27 cellular contexts compared by ENCODE assay signal in genomic region chr15:72737723-72738122, GRCh38. TPM values are rescaled to one million over a fixed set of nuclear protein-coding genes. Genes with fewer than 3 reads are reported as not detected.
DNase-seq lines count a peak whose midpoint lies in the region; ATAC-seq, FAIRE-seq and TF ChIP-seq lines count a peak whose summit lies in the region.
"Had no signal": no experiment of that assay in that cellular context is flagged by ENCODE, and none has a peak within 500 bp of the region (broad histone marks: within the 10 kb centered on the region; RNA-seq: fewer than 3 reads in every experiment).

No MANE protein-coding gene starts in this region.

- no peaks in the 10 kb centered on the region for H3K9me2 ChIP-seq in GM23248 (ENCODE audit: insufficient read depth)

- H3K4me1 ChIP-seq in GM23248 (ENCODE audit: insufficient read depth), result no peaks in the 10 kb centered on the region
- no peaks in the 10 kb centered on the region for H3K4me1 ChIP-seq in foreskin keratinocyte
- H3K4me1 ChIP-seq: suprapubic skin had no signal

- 0 out of 2 replicates have a peak, but pooled peaks cover 11% of the 10 kb centered on the region for H3K36me3 ChIP-seq in GM23248 (ENCODE audit: low read depth)

- H4K20me1 ChIP-seq in GM23248 (ENCODE audit: insufficient read depth), result no peaks in the 10 kb centered on the region

- H3K4me2 ChIP-seq in GM23248 (ENCODE audit: unreplicated experiment), result no peak overlapping the region
- H3K4me2 ChIP-seq: GM23338 had no signal

- H3K9me3 ChIP-seq in GM23248 (ENCODE audit: low read depth), result no peaks in the 10 kb centered on the region
- H3K9me3 ChIP-seq: SJCRH30, suprapubic skin, upper lobe of left lung had no signal

- H2AFZ ChIP-seq in GM23248, result no peak overlapping the region
- H2AFZ ChIP-seq: GM23338 had no signal

- FAIRE-seq in HTR-8/SVneo (lab: Jason Lieb, UNC), result no peak

- ATAC-seq in foreskin keratinocyte, result peak; percentile 32
- ATAC-seq: GM23338 had no signal

- peak; percentile 4 for DNase-seq in NK-92 treated with Interleukin-12 subunit alpha and Interleukin-12 subunit beta, amount 100 ng/mL, for 24 hours (lab: John Stamatoyannopoulos, UW)
- no peak for DNase-seq in NK-92 (lab: John Stamatoyannopoulos, UW; ENCODE audit: unreplicated experiment)
- peak; percentile 8 for DNase-seq in GM23248
- peak; percentile 17 for DNase-seq in amniotic epithelial cell (ENCODE audit: low read depth)
- DNase-seq in foreskin keratinocyte, result peak; percentile 9 to 24
- DNase-seq in activated naive CD4-positive, alpha-beta T cell treated with anti-CD3 and anti-CD28 coated beads, Interleukin-2, amount 50 U/mL, for 16 hours, result no peak
- no peak for DNase-seq in HTR-8/SVneo (ENCODE audit: insufficient read length, low spot score)
- DNase-seq in G401 (ENCODE audit: low spot score), result no peak
- DNase-seq: activated T-cell treated with anti-CD3 and anti-CD28 coated beads, Interleukin-2, amount 50 U/mL, for 48 hours; C1 segment of cervical spinal cord; cerebellar nuclear complex; DMS79; hippocampal formation; Kasumi-1; NCI-H146; nephron progenitor cell; SJCRH30; stimulated activated CD4-positive, alpha-beta T cell treated with anti-CD3 and anti-CD28 coated beads, Interleukin-15, amount 100 ng/mL, for 24 hours; stimulated activated CD4-positive, alpha-beta T cell treated with anti-CD3 and anti-CD28 coated beads, Interleukin-4, amount 100 ng/mL, for 4 hours; SW 1271; upper lobe of left lung had no signal

- in situ Hi-C loops in GM23248 (cut with MboI) (no loop called here), G401 (cut with HindIII; ENCODE audit: low sequenced_read_pairs) (no loop called here)

- H3K27ac ChIP-seq in GM23248 (no peak overlapping the region), foreskin keratinocyte (no peak overlapping the region)
- H3K27ac ChIP-seq: 22Rv1, SJCRH30, suprapubic skin, upper lobe of left lung had no signal

- no peaks in the 10 kb centered on the region for H3K79me2 ChIP-seq in GM23248 (ENCODE audit: insufficient read depth)

- TF ChIP-seq CTCF in foreskin keratinocyte (conservative IDR thresholded peaks at IDR 0.05), result no peak

- 95 to 100% methylated on average over 1 of the region's 1 CpG for WGBS in GM23248 (ENCODE audit: low coverage in 1 of 2, low lambda C conversion rate in 2 of 2, missing lambda C conversion rate in 2 of 2), 2 experiments

- H3K27me3 ChIP-seq in GM23248 (replicated peaks; ENCODE audit: insufficient read depth) (no peaks in the 10 kb centered on the region), foreskin keratinocyte (no peaks in the 10 kb centered on the region)
- H3K27me3 ChIP-seq: SJCRH30, suprapubic skin, upper lobe of left lung had no signal

- no peak overlapping the region for H3K4me3 ChIP-seq in GM23248
- H3K4me3 ChIP-seq: GM23338, lung, SJCRH30, suprapubic skin, upper lobe of left lung had no signal

- no peak overlapping the region for H3K9ac ChIP-seq in GM23248

- no peaks in the 10 kb centered on the region for H3F3A ChIP-seq in GM23248 (ENCODE audit: insufficient read depth)

RNA-seq across cellular contexts. Expression of gene ADPGK, which starts 45.8 kb away (rescaled TPM):
- total RNA-seq in GM23248 (2014; rRNA removed; shearing (Covaris generic)), result 66.6 and 86.2 TPM in 2 replicates
- 47.1 and 50.5 TPM in 2 replicates for polyA plus RNA-seq in GM23248 (2016; fragmentation: Nextera tagmentation; extraction: Ambion mirVana)
- total RNA-seq in foreskin keratinocyte, result 36.6 and 40.5 TPM in 2 replicates
- polyA plus RNA-seq in foreskin keratinocyte, result 23.8 and 29.6 TPM in 2 replicates
- total RNA-seq in G401 (2014; rRNA removed; shearing (Covaris generic)), result 61.4 and 71.7 TPM in 2 replicates

RNA-seq across cellular contexts. Expression of gene BBS4, which starts 51.7 kb away (rescaled TPM):
- total RNA-seq in GM23248 (2014; rRNA removed; shearing (Covaris generic)), result 13.4 and 15.7 TPM in 2 replicates
- 19.4 and 20.9 TPM in 2 replicates for polyA plus RNA-seq in GM23248 (2016; fragmentation: Nextera tagmentation; extraction: Ambion mirVana)
- 9.9 and 11.1 TPM in 2 replicates for total RNA-seq in foreskin keratinocyte
- polyA plus RNA-seq in foreskin keratinocyte, result 7.3 and 8.1 TPM in 2 replicates
- total RNA-seq in G401 (2014; rRNA removed; shearing (Covaris generic)), result 23.4 and 34.5 TPM in 2 replicates

RNA-seq across cellular contexts. Expression of gene HIGD2B, which starts 51.7 kb away (rescaled TPM):
- total RNA-seq in GM23248 (2014; rRNA removed; shearing (Covaris generic)), result not detected in 2 replicates
- polyA plus RNA-seq in GM23248 (2016; fragmentation: Nextera tagmentation; extraction: Ambion mirVana) (not detected in 2 replicates), foreskin keratinocyte (not detected in 2 replicates)
- 0.07 TPM in 1 of 2 replicates, not detected in the other for total RNA-seq in foreskin keratinocyte
- not detected in 2 replicates for total RNA-seq in G401 (2014; rRNA removed; shearing (Covaris generic))
- total RNA-seq: GM23338, lung, osteoblast, RPMI7951, SJCRH30, suprapubic skin, upper lobe of left lung had no signal
- polyA plus RNA-seq: GM23338, lung had no signal

Comparison
In these comparisons a context has a peak if more than half of its experiments do, and no peak if none do; other contexts are left out.
1. DNase-seq: peak in NK-92 treated with Interleukin-12 subunit alpha and Interleukin-12 subunit beta, amount 100 ng/mL, for 24 hours (single experiment), GM23248 (single experiment), amniotic epithelial cell (single experiment) and foreskin keratinocyte (2 of 2); none in NK-92 (single experiment), activated naive CD4-positive, alpha-beta T cell treated with anti-CD3 and anti-CD28 coated beads, Interleukin-2, amount 50 U/mL, for 16 hours (single experiment), HTR-8/SVneo (single experiment) and G401 (single experiment).